Comparison of ENCODE assay signal across 14 cellular contexts in genomic region chr21:35178812-35179211, GRCh38.
DNase-seq lines count a peak whose midpoint lies in the region; TF ChIP-seq lines count a peak whose summit lies in the region.
"Had no signal": no experiment of that assay in that cellular context is flagged by ENCODE, and none has a peak within 500 bp of the region (broad histone marks: within the 10 kb centered on the region; RNA-seq: fewer than 3 reads in every experiment).

No MANE protein-coding gene starts in this region.

- H3K27ac ChIP-seq in SJCRH30, result peak overlapping the region; percentile 71
- no peak overlapping the region for H3K27ac ChIP-seq in suprapubic skin
- H3K27ac ChIP-seq in mesendoderm (ENCODE audit: low read depth, low read length), result no peak overlapping the region
- H3K27ac ChIP-seq: BLaER1, coronary artery, prostate gland had no signal

- H2BK120ac ChIP-seq in mesendoderm (ENCODE audit: low read depth, low read length), result no peak overlapping the region

- H3K9me3 ChIP-seq in SJCRH30 (replicated peaks) (no peaks in the 10 kb centered on the region; the same call in none of the 2 replicates), suprapubic skin (no peaks in the 10 kb centered on the region)
- H3K9me3 ChIP-seq: prostate gland had no signal

- H3K9ac ChIP-seq in mesendoderm (ENCODE audit: low read length), result no peak overlapping the region
- H3K9ac ChIP-seq: BLaER1 had no signal

- H3K4me3 ChIP-seq in SJCRH30, result no peak overlapping the region
- H3K4me3 ChIP-seq in fibroblast of mammary gland (ENCODE audit: control insufficient read depth, low read depth, low read length), result no peak overlapping the region
- no peak overlapping the region for H3K4me3 ChIP-seq in suprapubic skin
- no peak overlapping the region for H3K4me3 ChIP-seq in mesendoderm (ENCODE audit: low read length)
- H3K4me3 ChIP-seq: BLaER1, coronary artery, prostate gland had no signal

- no peak overlapping the region for H4K5ac ChIP-seq in mesendoderm (ENCODE audit: low read length)

- no peak overlapping the region for H3K4me2 ChIP-seq in mesendoderm (ENCODE audit: low read length)
- H3K4me2 ChIP-seq: BLaER1 had no signal

- no peak for TF ChIP-seq POLR2A in suprapubic skin (IDR thresholded peaks at IDR 0.05)

- TF ChIP-seq EP300 in suprapubic skin (IDR thresholded peaks at IDR 0.05), result no peak

- 90% methylated on average over 1 of the region's 1 CpG for WGBS in suprapubic skin
- no CpG with 5 or more reads among the region's 1 CpG for WGBS in mesendoderm (ENCODE audit: extremely low coverage, insufficient coverage, low lambda C conversion rate)

- no peak overlapping the region for H3K56ac ChIP-seq in mesendoderm (ENCODE audit: low read length)

- H2BK15ac ChIP-seq in mesendoderm (replicated peaks; ENCODE audit: low read depth), result no peak overlapping the region

- TF ChIP-seq CTCF in fibroblast of mammary gland (conservative IDR thresholded peaks at IDR 0.05; ENCODE audit: control insufficient read depth, insufficient read depth, low read depth, low read length) (no peak), suprapubic skin (IDR thresholded peaks at IDR 0.05) (no peak)

- no peak overlapping the region for H2AK5ac ChIP-seq in mesendoderm (ENCODE audit: low read length)

- H2BK5ac ChIP-seq in mesendoderm (ENCODE audit: low read length), result no peak overlapping the region

- H3K27me3 ChIP-seq in SJCRH30 (no peaks in the 10 kb centered on the region), suprapubic skin (no peaks in the 10 kb centered on the region), mesendoderm (ENCODE audit: insufficient read depth, low read length, poor library complexity) (no peaks in the 10 kb centered on the region)
- H3K27me3 ChIP-seq: BLaER1 had no signal

- DNase-seq in stimulated activated CD4-positive, alpha-beta T cell treated with anti-CD3 and anti-CD28 coated beads, Interleukin-1b, Interleukin-23, amount 100 ng/mL, for 48 hours, result peak; percentile 26
- no peak for DNase-seq in stimulated activated CD4-positive, alpha-beta T cell treated with anti-CD3 and anti-CD28 coated beads, Interleukin-4, amount 100 ng/mL, for 4 hours
- DNase-seq in SJCRH30 (peak; percentile 63 to 73), fibroblast of mammary gland (ENCODE audit: low read depth) (peak; percentile 67), NCI-H1092 treated with DMSO at 0.1 percent for 48 hours (lab: John Stamatoyannopoulos, UW) (no peak), suprapubic skin (ENCODE audit: low spot score in 2 of 2) (no peak), middle frontal gyrus (ENCODE audit: extremely low spot score, low spot score) (no peak), mesendoderm (no peak)
- DNase-seq: activated CD4-positive, alpha-beta T cell treated with anti-CD3 and anti-CD28 coated beads for 1 hour; NCI-H748 treated with DMSO at 0.1 percent for 48 hours; stimulated activated naive CD4-positive, alpha-beta T cell treated with Interleukin-2 at 50 U/mL for 16 hours had no signal

- H3K4me1 ChIP-seq in SJCRH30 (peaks cover 25% of the 10 kb centered on the region), suprapubic skin (no peaks in the 10 kb centered on the region), mesendoderm (ENCODE audit: control insufficient read depth, low read depth, low read length) (no peaks in the 10 kb centered on the region)
- H3K4me1 ChIP-seq: BLaER1, prostate gland had no signal

- H3K36me3 ChIP-seq in SJCRH30, result no peaks in the 10 kb centered on the region
- no peaks in the 10 kb centered on the region for H3K36me3 ChIP-seq in suprapubic skin
- no peaks in the 10 kb centered on the region for H3K36me3 ChIP-seq in mesendoderm (ENCODE audit: control insufficient read depth, insufficient read depth, low read length)
- H3K36me3 ChIP-seq: BLaER1, prostate gland had no signal

- H4K8ac ChIP-seq in mesendoderm (ENCODE audit: low read depth, low read length), result no peak overlapping the region

- H3K79me1 ChIP-seq in mesendoderm (ENCODE audit: low read length), result no peaks in the 10 kb centered on the region

- no peaks in the 10 kb centered on the region for H3K79me2 ChIP-seq in mesendoderm (ENCODE audit: control insufficient read depth, insufficient read depth, low read length)

- no peak overlapping the region for H3K23ac ChIP-seq in mesendoderm (ENCODE audit: low read length)

- H3K4ac ChIP-seq in mesendoderm (ENCODE audit: low read depth, low read length), result no peak overlapping the region

- no peak overlapping the region for H3K18ac ChIP-seq in mesendoderm (ENCODE audit: low read length)

Comparison
In these comparisons a context has a peak if more than half of its experiments do, and no peak if none do; other contexts are left out.
1. DNase-seq: peak in stimulated activated CD4-positive, alpha-beta T cell treated with anti-CD3 and anti-CD28 coated beads, Interleukin-1b, Interleukin-23, amount 100 ng/mL, for 48 hours (single experiment), SJCRH30 (2 of 2) and fibroblast of mammary gland (single experiment); none in stimulated activated CD4-positive, alpha-beta T cell treated with anti-CD3 and anti-CD28 coated beads, Interleukin-4, amount 100 ng/mL, for 4 hours (0 of 2), NCI-H1092 treated with DMSO at 0.1 percent for 48 hours (single experiment), suprapubic skin (0 of 2), middle frontal gyrus (single experiment) and mesendoderm (single experiment).